In genomic region chr1:11262171-11263049, GRCh38 we compare ENCODE assay signal across 8 cellular contexts. TPM values are rescaled to one million over a fixed set of nuclear protein-coding genes. Genes with fewer than 3 reads are reported as not detected.
DNase-seq lines count a peak whose midpoint lies in the region; ATAC-seq, FAIRE-seq and TF ChIP-seq lines count a peak whose summit lies in the region.

TSS of gene MTOR (minus strand) at chr1:11262551. CDS start at chr1:11259409, 3,142 bp downstream.

- H3K4ac ChIP-seq in trophoblast cell (ENCODE audit: low read depth, low read length), result peak within 1 kb of the TSS; percentile 98

- peak within 1 kb of the TSS; percentile 86 to 95 (median 90) for H3K4me3 Mint-ChIP-seq in T-cell

- POLR2A ChIA-PET in T-cell (lab: Charles Lee), result interaction anchor here (0.6 to 1.0 kb wide), 6 partner anchors 11 to 692 kb away, joined by 3 to 6 read pairs (median 4); no protein-coding TSS in a partner anchor

- H4K91ac ChIP-seq in trophoblast cell (ENCODE audit: low read depth, low read length), result peak within 1 kb of the TSS; percentile 91

- peak in 2 of 5 experiments; percentile 5 to 21 for TF ChIP-seq CTCF in transverse colon (IDR thresholded peaks at IDR 0.05)

- peak within 1 kb of the TSS; percentile 96 for H3K18ac ChIP-seq in trophoblast cell (ENCODE audit: low read length)

- H3K27ac ChIP-seq in adipose tissue (ENCODE audit: low read depth, low read length) (peak within 1 kb of the TSS; percentile 43), trophoblast cell (ENCODE audit: low read depth, low read length) (no peak within 1 kb of the TSS), transverse colon (peak within 1 kb of the TSS; percentile 80 to 88 (median 86))

- peaks cover 6% of the 10 kb centered on the region for H3K79me1 ChIP-seq in trophoblast cell (ENCODE audit: low read length)

- peak within 1 kb of the TSS; percentile 29 for H2BK5ac ChIP-seq in trophoblast cell (ENCODE audit: low read depth, low read length, poor library complexity)

- H2BK12ac ChIP-seq in trophoblast cell (ENCODE audit: low read length), result no peak within 1 kb of the TSS

- peak within 1 kb of the TSS; percentile 88 to 91 for H3K27ac Mint-ChIP-seq in T-cell

- peak within 1 kb of the TSS; percentile 59 for H2BK120ac ChIP-seq in trophoblast cell (ENCODE audit: insufficient read depth, low read length, poor library complexity)

- peak within 1 kb of the TSS; percentile 98 for H4K8ac ChIP-seq in trophoblast cell (ENCODE audit: low read depth, low read length)

- H3K23ac ChIP-seq in trophoblast cell (ENCODE audit: low read length), result no peak within 1 kb of the TSS

- peaks cover 9% of the 10 kb centered on the region for H3K36me3 Mint-ChIP-seq in T-cell

- WGBS in adipose tissue, 3 donors, result 0 to 1% (median 0%) methylated on average over 54 to 60 of the region's 60 CpGs
- WGBS in trophoblast cell (ENCODE audit: extremely low coverage, insufficient coverage, insufficient read length), result no CpG with 5 or more reads among the region's 60 CpGs
- WGBS in transverse colon (ENCODE audit: low coverage in 1 of 2), 2 donors, result 0% methylated on average over 7 to 56 of the region's 60 CpGs

- H4K12ac ChIP-seq in trophoblast cell (ENCODE audit: low read depth, low read length), result peak within 1 kb of the TSS; percentile 95

- H3K27me3 ChIP-seq in trophoblast cell (ENCODE audit: insufficient read depth, low read length) (no peaks in the 10 kb centered on the region), transverse colon (no peaks in the 10 kb centered on the region)

- DNase-seq in GM12891 (ENCODE audit: insufficient read length, low spot score) (peak; percentile 96), NCI-H1436 treated with DMSO at 0.1 percent for 48 hours (lab: John Stamatoyannopoulos, UW) (peak; percentile 98), T-cell (peak; percentile 90 to 99 (median 98)), cardiac septum (ENCODE audit: low spot score) (peak; percentile 99), trophoblast cell (peak; percentile 100), transverse colon (peak; percentile 99)

- peak within 1 kb of the TSS; percentile 95 for H3K4me2 ChIP-seq in trophoblast cell (ENCODE audit: low read length)

- peak within 1 kb of the TSS; percentile 52 for H2AK5ac ChIP-seq in trophoblast cell (ENCODE audit: low read length)

- H3K9me3 ChIP-seq in trophoblast cell (ENCODE audit: insufficient read depth, low read depth, low read length) (no peaks in the 10 kb centered on the region), transverse colon (no peaks in the 10 kb centered on the region)

- peak within 1 kb of the TSS; percentile 97 for H3K14ac ChIP-seq in trophoblast cell (ENCODE audit: low read length)

- no peaks in the 10 kb centered on the region for H3K27me3 Mint-ChIP-seq in T-cell

- in situ Hi-C loops in transverse colon (cut with MboI; ENCODE audit: low pct_ligation_motif_present in 1 of 4, low pct_unique_long_range_greater_than_20kb in 1 of 4, low sequenced_read_pairs in 3 of 4), result no loop called here

- peak within 1 kb of the TSS; percentile 97 for H3K9ac ChIP-seq in trophoblast cell (ENCODE audit: low read length)

- peaks cover 14 to 28% (median 20%) of the 10 kb centered on the region in 3 donors for H3K4me1 Mint-ChIP-seq in T-cell

- no peak for TF ChIP-seq EP300 in transverse colon (IDR thresholded peaks at IDR 0.05; ENCODE audit: low read depth)

- peak within 1 kb of the TSS; percentile 96 for H2AFZ ChIP-seq in trophoblast cell (ENCODE audit: insufficient read depth, low read length, poor library complexity)

- H3K9me3 Mint-ChIP-seq in T-cell, result no peaks in the 10 kb centered on the region

- ATAC-seq in HG02840 (IDR thresholded peaks at IDR 0.05; ENCODE audit: low FRiP score, unreplicated experiment) (peak; percentile 99), T-cell (replicated peaks in 1 of 4) (peak; percentile 97 to 99 (median 98))

- H3K4me1 ChIP-seq in trophoblast cell (ENCODE audit: control insufficient read depth in 1 of 2, insufficient read depth in 2 of 2, low read length in 2 of 2) (peaks cover 0 to 4% of the 10 kb centered on the region in 2 experiments), transverse colon (peaks cover 4 to 18% (median 11%) of the 10 kb centered on the region in 4 donors)

- H3K4me3 ChIP-seq in trophoblast cell (ENCODE audit: low read depth, low read length) (peak within 1 kb of the TSS; percentile 98), transverse colon (peak within 1 kb of the TSS; percentile 90 to 99 (median 93))

- CTCF ChIA-PET in T-cell (lab: Charles Lee), result interaction anchor here in 1 of 2 donors (0.6 to 2.1 kb wide), 7 partner anchors 11 to 646 kb away, joined by 3 to 12 read pairs (median 5); no protein-coding TSS in a partner anchor

- FAIRE-seq in GM12891 (lab: Jason Lieb, UNC), result peak; percentile 99

- H3K36me3 ChIP-seq in trophoblast cell (ENCODE audit: control insufficient read depth in 1 of 2, insufficient read depth in 2 of 2, low read length in 2 of 2) (peaks cover 10 to 16% of the 10 kb centered on the region in 2 experiments), transverse colon (peaks cover 0 to 17% (median 7%) of the 10 kb centered on the region in 4 donors)

- TF ChIP-seq POLR2A in GM12891 (IDR thresholded peaks at IDR 0.05; ENCODE audit: low read depth, low read length) (peak; percentile 59), transverse colon (IDR thresholded peaks at IDR 0.05) (peak; percentile 72)

- H3K79me2 ChIP-seq in trophoblast cell (ENCODE audit: control insufficient read depth, insufficient read depth, low read length, poor library complexity), result peaks cover 5% of the 10 kb centered on the region

- intact Hi-C loops in cardiac septum (cut with DNase I) (no loop called here), transverse colon (cut with DNase I; ENCODE audit: low total_unique reads) (no loop called here)

TF ChIP-seq in GM12891, 5 proteins besides CTCF, POLR2A, EP300 and RAD21:
- TF ChIP-seq POLR2AphosphoS5 (IDR thresholded peaks at IDR 0.05; ENCODE audit: low read depth, low read length) (peak; percentile 56), PAX5 (IDR thresholded peaks at IDR 0.05; ENCODE audit: insufficient read depth, low read length, severe bottlenecking) (no peak), SPI1 (IDR thresholded peaks at IDR 0.05; ENCODE audit: low read depth, low read length) (no peak), POU2F2 (IDR thresholded peaks at IDR 0.05; ENCODE audit: low read depth, low read length) (peak; percentile 79), TAF1 (IDR thresholded peaks at IDR 0.05; ENCODE audit: low read depth, low read length) (peak; percentile 84)

RNA-seq across cellular contexts. Expression of gene MTOR, which starts in this region (rescaled TPM):
- 15.2 TPM for polyA plus RNA-seq in GM12891 (2012; ENCODE audit: low read depth, missing spikeins)
- 10 to 100 TPM; 41.7 to 45.1 (median 43.6) TPM for total RNA-seq in T-cell
- 10 to 100 TPM in 2 of 3 donors, 1 to 10 TPM in 1; 8.7 to 16.9 (median 12.6) TPM for polyA plus RNA-seq in adipose tissue
- 36.1 TPM for total RNA-seq in cardiac septum
- 21.6 and 22.3 TPM in 2 replicates for polyA plus RNA-seq in trophoblast cell (2013)
- 10 to 100 TPM; 31.0 to 45.6 (median 40.6) TPM for total RNA-seq in transverse colon
